Comparison of ENCODE assay signal across 9 cellular contexts in genomic region chr6:25007269-25007699, GRCh38.
DNase-seq lines count a peak whose midpoint lies in the region; ATAC-seq, FAIRE-seq and TF ChIP-seq lines count a peak whose summit lies in the region.
"Had no signal": no experiment of that assay in that cellular context is flagged by ENCODE, and none has a peak within 500 bp of the region (broad histone marks: within the 10 kb centered on the region; RNA-seq: fewer than 3 reads in every experiment).

No MANE protein-coding gene starts in this region.

- H3K27me3 Mint-ChIP-seq in GM23338 (ENCODE audit: insufficient read depth, low read depth, poor library complexity) = peaks cover 4% of the 10 kb centered on the region
- H3K27me3 Mint-ChIP-seq in immature natural killer cell (ENCODE audit: low read depth in 3 of 3) = peaks cover 0 to 3% (median 1%) of the 10 kb centered on the region in 3 donors

- no peaks in the 10 kb centered on the region for H3K79me2 ChIP-seq in GM23338 (replicated peaks; ENCODE audit: insufficient read depth)

- no peak for TF ChIP-seq CTCF in GM23338 (conservative IDR thresholded peaks at IDR 0.05; ENCODE audit: low read depth in 2 of 2)
- no peak for TF ChIP-seq CTCF in Peyer's patch (IDR thresholded peaks at IDR 0.05)
- TF ChIP-seq CTCF in omental fat pad (IDR thresholded peaks at IDR 0.05) = no peak

- peak overlapping the region; percentile 67 for H2AFZ ChIP-seq in GM23338

- no peaks in the 10 kb centered on the region for H4K20me1 ChIP-seq in GM23338 (replicated peaks; ENCODE audit: insufficient read depth)

- H3K27ac ChIP-seq in GM23338 (ENCODE audit: low read depth) (no peak overlapping the region), Peyer's patch (peak overlapping the region; percentile 69 to 78 (median 70))

- H3K9me3 Mint-ChIP-seq in GM23338 (no peaks in the 10 kb centered on the region), immature natural killer cell (no peaks in the 10 kb centered on the region)

- DNase-seq in GM18507 (ENCODE audit: extremely low spot score, insufficient read length, low read depth) (no peak), GM23338 (ENCODE audit: low spot score) (no peak), Peyer's patch (no peak), immature natural killer cell (peak; percentile 44 to 48 (median 45)), UCSD-AML1 (lab: John Stamatoyannopoulos, UW; ENCODE audit: unreplicated experiment) (no peak), omental fat pad (ENCODE audit: low spot score) (no peak), NCI-H1436 treated with DMSO at 0.1 percent for 48 hours (lab: John Stamatoyannopoulos, UW) (no peak), 8988T (no peak)

- H3K4me1 Mint-ChIP-seq in GM23338 (peaks cover 8% of the 10 kb centered on the region; the same call in 2 of the 3 replicates), immature natural killer cell (peaks cover 66 to 93% of the 10 kb centered on the region in 2 donors)

- no peaks in the 10 kb centered on the region for H3K9me2 ChIP-seq in GM23338 (ENCODE audit: insufficient read depth)

- TF ChIP-seq POLR2A in Peyer's patch (IDR thresholded peaks at IDR 0.05) = no peak

- peak; percentile 59 for FAIRE-seq in GM18507 (lab: Jason Lieb, UNC)
- FAIRE-seq: K562 had no signal

- no peaks in the 10 kb centered on the region for H3K27me3 ChIP-seq in GM23338 (ENCODE audit: insufficient read depth)
- no peaks in the 10 kb centered on the region for H3K27me3 ChIP-seq in Peyer's patch

- ATAC-seq in GM23338 = no peak
- no peak for ATAC-seq in omental fat pad (ENCODE audit: low FRiP score)

- H3K36me3 ChIP-seq in GM23338 (ENCODE audit: insufficient read depth) (no peaks in the 10 kb centered on the region), Peyer's patch (no peaks in the 10 kb centered on the region)

- H3K9me3 ChIP-seq in Peyer's patch = no peaks in the 10 kb centered on the region

- H3K4me1 ChIP-seq in GM23338 (ENCODE audit: insufficient read depth) (no peaks in the 10 kb centered on the region), Peyer's patch (peaks cover 0 to 11% (median 7%) of the 10 kb centered on the region in 4 donors)

- no peak overlapping the region for H3K4me2 ChIP-seq in GM23338

- H3K36me3 Mint-ChIP-seq in GM23338 (ENCODE audit: low read depth) (no peaks in the 10 kb centered on the region), immature natural killer cell (no peaks in the 10 kb centered on the region)

- H3K27ac Mint-ChIP-seq in GM23338 (no peak overlapping the region), immature natural killer cell (peak overlapping the region; percentile 83 to 92 (median 90))

- no peak overlapping the region for H3K4me3 ChIP-seq in GM23338
- no peak overlapping the region for H3K4me3 ChIP-seq in Peyer's patch
- H3K4me3 ChIP-seq: K562 had no signal

- no peaks in the 10 kb centered on the region for H3F3A ChIP-seq in GM23338 (replicated peaks; ENCODE audit: low read depth)

- H3K4me3 Mint-ChIP-seq in GM23338 (no peak overlapping the region), immature natural killer cell (peak overlapping the region; percentile 42 to 77 (median 70))

TF ChIP-seq in GM23338, 12 proteins besides CTCF, POLR2A, EP300 and RAD21 (continues in another document):
- TF ChIP-seq ZNF462 (CRISPR knock-in tag; IDR thresholded peaks at IDR 0.05) (no peak), EZH2 (IDR thresholded peaks at IDR 0.05; ENCODE audit: low read depth, unreplicated experiment) (no peak), ZNF114 (CRISPR knock-in tag; IDR thresholded peaks at IDR 0.05) (no peak), JUNB (IDR thresholded peaks at IDR 0.05; ENCODE audit: unreplicated experiment) (no peak), ZNF331 (CRISPR knock-in tag; IDR thresholded peaks at IDR 0.05; ENCODE audit: low read depth) (no peak), POLR2AphosphoS5 (IDR thresholded peaks at IDR 0.05; ENCODE audit: low read depth) (no peak), NANOG (IDR thresholded peaks at IDR 0.05; ENCODE audit: borderline replicate concordance) (no peak), REST (IDR thresholded peaks at IDR 0.05; ENCODE audit: unreplicated experiment) (no peak)

Comparison
In these comparisons a context has a peak if more than half of its experiments do, and no peak if none do; other contexts are left out.
1. DNase-seq: peak in immature natural killer cell (3 of 3); none in GM18507 (single experiment), GM23338 (single experiment), Peyer's patch (0 of 3), UCSD-AML1 (single experiment), omental fat pad (single experiment), NCI-H1436 treated with DMSO at 0.1 percent for 48 hours (single experiment) and 8988T (single experiment).